ENCODE assay signal across 11 cellular contexts in the genomic region with DNA sequence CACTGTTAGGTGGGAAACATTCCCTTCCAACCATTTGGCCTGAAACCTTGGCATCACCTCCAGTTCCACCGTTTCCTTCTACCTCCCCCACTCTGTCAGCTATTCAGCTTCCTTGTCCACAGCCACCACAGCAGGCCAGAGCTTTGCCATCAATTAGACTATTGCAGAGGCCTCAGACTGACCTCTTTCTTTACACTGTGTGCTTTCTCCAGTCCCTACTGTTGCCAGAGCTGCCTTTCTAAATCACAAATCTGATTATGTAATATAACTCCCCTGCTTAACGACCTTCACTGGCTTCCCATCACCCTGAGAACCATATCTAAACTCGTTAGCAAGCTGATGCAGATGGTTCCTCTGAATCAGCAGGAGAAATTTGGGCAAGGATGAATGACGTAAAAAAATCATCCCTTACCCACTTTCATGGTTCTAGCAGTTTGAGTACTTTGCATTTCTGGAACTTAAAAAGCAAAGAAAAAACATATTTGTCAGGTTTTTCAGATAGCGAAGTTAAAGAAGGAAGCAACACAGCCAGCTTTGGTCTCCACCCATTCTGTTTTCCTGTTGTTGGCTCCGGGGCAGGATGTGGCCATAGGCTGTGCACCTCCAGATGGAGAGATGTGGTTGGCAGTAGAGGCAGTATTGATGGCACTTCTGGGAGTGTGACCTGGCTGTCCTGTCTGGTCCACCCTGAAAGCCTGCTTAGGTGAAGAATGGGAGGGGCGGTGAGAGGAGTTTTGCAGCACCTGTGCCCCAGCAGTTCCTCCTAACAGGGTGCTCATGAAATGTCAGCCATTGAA.
DNase-seq lines count a peak whose midpoint lies in the region; ATAC-seq and FAIRE-seq lines count a peak whose summit lies in the region.
"Had no signal": no experiment of that assay in that cellular context is flagged by ENCODE, and none has a peak within 500 bp of the region (broad histone marks: within the 10 kb centered on the region; RNA-seq: fewer than 3 reads in every experiment).

No MANE protein-coding gene starts in this region.

- peaks cover 34 to 70% of the 10 kb centered on the region in 2 donors for H3K4me1 Mint-ChIP-seq in immature natural killer cell

- no peak overlapping the region for H3K4me3 ChIP-seq in right cardiac atrium (ENCODE audit: low read length)
- H3K4me3 ChIP-seq: right lobe of liver, thyroid gland had no signal

- peaks cover 4% of the 10 kb centered on the region for H3K4me1 ChIP-seq in right cardiac atrium (ENCODE audit: control insufficient read depth, insufficient read depth, low read length)
- H3K4me1 ChIP-seq: right lobe of liver had no signal

- no peaks in the 10 kb centered on the region for H3K27me3 ChIP-seq in right cardiac atrium (ENCODE audit: control insufficient read depth, insufficient read depth)
- H3K27me3 ChIP-seq: right lobe of liver, thyroid gland had no signal

- WGBS in right cardiac atrium = 44% methylated on average over 7 of the region's 7 CpGs

- no peak overlapping the region for H3K27ac ChIP-seq in right cardiac atrium (ENCODE audit: low read length)
- H3K27ac ChIP-seq: right lobe of liver, thyroid gland had no signal

- peak overlapping the region; percentile 81 to 93 (median 89) for H3K27ac Mint-ChIP-seq in immature natural killer cell

- H3K9me3 ChIP-seq in right cardiac atrium (ENCODE audit: control insufficient read depth, low read length) = no peaks in the 10 kb centered on the region
- H3K9me3 ChIP-seq: right lobe of liver, thyroid gland had no signal

- FAIRE-seq in urothelium cell line (lab: Jason Lieb, UNC) = no peak
- FAIRE-seq: H54 had no signal

- intact Hi-C loops in right cardiac atrium (cut with DNase I) (no loop called here), left ventricle myocardium superior (cut with micrococcal nuclease) (no loop called here)

- H3K36me3 Mint-ChIP-seq in immature natural killer cell = no peaks in the 10 kb centered on the region

- H3K4me3 Mint-ChIP-seq in immature natural killer cell = peak overlapping the region; percentile 38 to 76 (median 64)

- H3K9me3 Mint-ChIP-seq in immature natural killer cell = peaks cover 0 to 2% (median 0%) of the 10 kb centered on the region in 6 donors

- peaks cover 0 to 1% (median 0%) of the 10 kb centered on the region in 3 donors for H3K27me3 Mint-ChIP-seq in immature natural killer cell (ENCODE audit: low read depth in 3 of 3)

- ATAC-seq in right cardiac atrium (peak; percentile 62 to 72), left ventricle myocardium superior (no peak), GM21737 (IDR thresholded peaks at IDR 0.05; ENCODE audit: unreplicated experiment) (no peak)
- ATAC-seq: right lobe of liver had no signal

- DNase-seq in right cardiac atrium (peak in 1 of 3 donors; percentile 37), left ventricle myocardium superior (no peak), immature natural killer cell (peak; percentile 33 to 47 (median 37)), urothelium cell line (ENCODE audit: low spot score) (no peak), NOMO-1 treated with dmso at 0.1 percent for 144 hours (lab: John Stamatoyannopoulos, UW; ENCODE audit: unreplicated experiment) (no peak), NCI-H345 treated with DMSO at 0.1 percent for 48 hours (lab: John Stamatoyannopoulos, UW; ENCODE audit: unreplicated experiment) (no peak)
- peak; percentile 15 for DNase-seq in activated CD8-positive, alpha-beta memory T cell treated with anti-CD3 and anti-CD28 coated beads, Interleukin-2, amount 50 U/mL, for 4 hours
- DNase-seq: right lobe of liver, thyroid gland had no signal

Comparison
In these comparisons a context has a peak if more than half of its experiments do, and no peak if none do; other contexts are left out.
1. ATAC-seq: peak in right cardiac atrium (2 of 2); none in left ventricle myocardium superior (single experiment) and GM21737 (single experiment).
2. DNase-seq: peak in activated CD8-positive, alpha-beta memory T cell treated with anti-CD3 and anti-CD28 coated beads, Interleukin-2, amount 50 U/mL, for 4 hours (single experiment) and immature natural killer cell (3 of 3); none in left ventricle myocardium superior (single experiment), urothelium cell line (single experiment), NOMO-1 treated with dmso at 0.1 percent for 144 hours (single experiment) and NCI-H345 treated with DMSO at 0.1 percent for 48 hours (single experiment).